Comparison of ENCODE assay signal across 1 cellular context in the genomic region with DNA sequence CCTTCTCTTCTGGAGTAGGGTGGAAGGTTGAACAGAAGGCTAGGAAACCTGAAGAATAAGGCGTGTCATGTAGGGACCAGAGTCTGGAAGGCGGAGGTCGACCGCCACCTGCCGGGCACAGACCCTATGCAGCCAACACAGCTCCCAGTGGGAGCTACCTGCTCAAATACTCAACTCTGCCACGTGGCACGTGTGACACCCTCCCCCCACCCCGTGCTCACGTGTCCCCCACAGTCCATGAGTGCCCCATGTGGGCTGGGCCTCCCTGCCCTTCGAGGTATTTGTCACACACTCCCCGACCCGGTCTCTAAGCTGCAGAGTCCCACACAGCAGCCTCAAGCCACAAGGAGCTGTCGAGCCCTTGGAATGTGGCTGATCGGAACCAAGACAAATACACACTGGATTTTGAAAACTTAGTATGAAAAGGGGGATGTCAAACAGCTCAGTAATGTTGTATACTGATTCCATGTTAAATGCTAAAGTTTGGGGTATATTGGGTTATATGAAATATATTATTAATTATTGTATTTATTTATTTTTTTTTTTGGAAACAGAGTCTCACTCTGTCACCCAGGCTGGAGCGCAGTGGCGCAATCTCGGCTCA.
TF ChIP-seq lines count a peak whose summit lies in the region.

No MANE protein-coding gene starts in this region.

TF ChIP-seq in HepG2, 621 proteins besides CTCF, POLR2A, EP300 and RAD21 (continued from another document):
- TF ChIP-seq, protein P1, sequence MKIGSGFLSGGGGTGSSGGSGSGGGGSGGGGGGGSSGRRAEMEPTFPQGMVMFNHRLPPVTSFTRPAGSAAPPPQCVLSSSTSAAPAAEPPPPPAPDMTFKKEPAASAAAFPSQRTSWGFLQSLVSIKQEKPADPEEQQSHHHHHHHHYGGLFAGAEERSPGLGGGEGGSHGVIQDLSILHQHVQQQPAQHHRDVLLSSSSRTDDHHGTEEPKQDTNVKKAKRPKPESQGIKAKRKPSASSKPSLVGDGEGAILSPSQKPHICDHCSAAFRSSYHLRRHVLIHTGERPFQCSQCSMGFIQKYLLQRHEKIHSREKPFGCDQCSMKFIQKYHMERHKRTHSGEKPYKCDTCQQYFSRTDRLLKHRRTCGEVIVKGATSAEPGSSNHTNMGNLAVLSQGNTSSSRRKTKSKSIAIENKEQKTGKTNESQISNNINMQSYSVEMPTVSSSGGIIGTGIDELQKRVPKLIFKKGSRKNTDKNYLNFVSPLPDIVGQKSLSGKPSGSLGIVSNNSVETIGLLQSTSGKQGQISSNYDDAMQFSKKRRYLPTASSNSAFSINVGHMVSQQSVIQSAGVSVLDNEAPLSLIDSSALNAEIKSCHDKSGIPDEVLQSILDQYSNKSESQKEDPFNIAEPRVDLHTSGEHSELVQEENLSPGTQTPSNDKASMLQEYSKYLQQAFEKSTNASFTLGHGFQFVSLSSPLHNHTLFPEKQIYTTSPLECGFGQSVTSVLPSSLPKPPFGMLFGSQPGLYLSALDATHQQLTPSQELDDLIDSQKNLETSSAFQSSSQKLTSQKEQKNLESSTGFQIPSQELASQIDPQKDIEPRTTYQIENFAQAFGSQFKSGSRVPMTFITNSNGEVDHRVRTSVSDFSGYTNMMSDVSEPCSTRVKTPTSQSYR (CRISPR knock-in tag; IDR thresholded peaks at IDR 0.05; ENCODE audit: borderline replicate concordance): peak; percentile 97
TF ChIP-seq in HepG2: peak in this region for 249.
